8 cellular contexts compared by ENCODE assay signal in genomic region chrX:10111364-10112148, GRCh38. TPM values are rescaled to one million over a fixed set of nuclear protein-coding genes. Genes with fewer than 3 reads are reported as not detected.
DNase-seq lines count a peak whose midpoint lies in the region; ATAC-seq and TF ChIP-seq lines count a peak whose summit lies in the region.

No MANE protein-coding gene starts in this region.

- H3K4me3 ChIP-seq in OCI-LY3 (ENCODE audit: low read length), result no peak overlapping the region

- H3K9ac ChIP-seq in OCI-LY3 (ENCODE audit: low read length), result no peak overlapping the region

- H3K4me2 ChIP-seq in OCI-LY3 (ENCODE audit: low read length), result peak overlapping the region; percentile 51

- ATAC-seq in GM19395 (IDR thresholded peaks at IDR 0.05; ENCODE audit: unreplicated experiment), result peak; percentile 57
- ATAC-seq in natural killer cell, result peak in 2 of 3 donors; percentile 37 to 44

- H3K9me3 Mint-ChIP-seq in activated naive CD4-positive, alpha-beta T cell treated with anti-CD3 and anti-CD28 coated beads, Interleukin-2, amount 10 ng/mL, durations not matched to agents 7 days and 5 days, result peaks cover 2% of the 10 kb centered on the region
- no peaks in the 10 kb centered on the region for H3K9me3 Mint-ChIP-seq in natural killer cell

- H3K27ac Mint-ChIP-seq in activated naive CD4-positive, alpha-beta T cell treated with anti-CD3 and anti-CD28 coated beads, Interleukin-2, amount 10 ng/mL, durations not matched to agents 7 days and 5 days, result peak overlapping the region; percentile 98
- H3K27ac Mint-ChIP-seq in natural killer cell, result peak overlapping the region in 1 of 2 donors; percentile 68

- no peaks in the 10 kb centered on the region for H3K36me3 ChIP-seq in OCI-LY3 (replicated peaks; ENCODE audit: low read depth, low read length)

- H2AFZ ChIP-seq in OCI-LY3 (ENCODE audit: low read depth, low read length), result no peak overlapping the region

- DNase-seq in activated naive CD4-positive, alpha-beta T cell treated with anti-CD3 and anti-CD28 coated beads, Interleukin-2, amount 10 ng/mL, durations not matched to agents 7 days and 5 days, result peak; percentile 66
- no peak for DNase-seq in natural killer cell
- no peak for DNase-seq in DMS153 (lab: John Stamatoyannopoulos, UW)
- DNase-seq in cerebellar cortex (ENCODE audit: low spot score), result no peak
- DNase-seq in NCI-H146 treated with DMSO at 0.1 percent for 48 hours (lab: John Stamatoyannopoulos, UW; ENCODE audit: unreplicated experiment), result no peak
- no peak for DNase-seq in kidney glomerular epithelial cell (lab: John Stamatoyannopoulos, UW)

- peaks cover 33% of the 10 kb centered on the region for H3K27me3 ChIP-seq in OCI-LY3 (ENCODE audit: low read depth, low read length)

- H3K27me3 Mint-ChIP-seq in activated naive CD4-positive, alpha-beta T cell treated with anti-CD3 and anti-CD28 coated beads, Interleukin-2, amount 10 ng/mL, durations not matched to agents 7 days and 5 days, result no peaks in the 10 kb centered on the region
- H3K27me3 Mint-ChIP-seq in natural killer cell (ENCODE audit: low read depth in 2 of 2), result no peaks in the 10 kb centered on the region

- H3K4me1 Mint-ChIP-seq in activated naive CD4-positive, alpha-beta T cell treated with anti-CD3 and anti-CD28 coated beads, Interleukin-2, amount 10 ng/mL, durations not matched to agents 7 days and 5 days, result peaks cover 61% of the 10 kb centered on the region
- H3K4me1 Mint-ChIP-seq in natural killer cell, result peaks cover 0 to 15% of the 10 kb centered on the region in 2 donors

- H3K79me2 ChIP-seq in OCI-LY3 (ENCODE audit: low read length), result no peaks in the 10 kb centered on the region

- CTCF ChIA-PET in activated naive CD4-positive, alpha-beta T cell treated with anti-CD3 and anti-CD28 coated beads, Interleukin-2, amount 10 ng/mL, durations not matched to agents 7 days and 5 days (lab: Charles Lee), result interaction anchor here (1.0 to 2.8 kb wide), 8 partner anchors 13 to 114 kb away, joined by 3 to 12 read pairs (median 4); no protein-coding TSS in a partner anchor

- H3K27ac ChIP-seq in OCI-LY3 (ENCODE audit: low read length), result no peak overlapping the region

- H3K4me3 Mint-ChIP-seq in activated naive CD4-positive, alpha-beta T cell treated with anti-CD3 and anti-CD28 coated beads, Interleukin-2, amount 10 ng/mL, durations not matched to agents 7 days and 5 days, result peak overlapping the region; percentile 48
- H3K4me3 Mint-ChIP-seq in natural killer cell, result no peak overlapping the region

- peaks cover 41% of the 10 kb centered on the region for H3K36me3 Mint-ChIP-seq in activated naive CD4-positive, alpha-beta T cell treated with anti-CD3 and anti-CD28 coated beads, Interleukin-2, amount 10 ng/mL, durations not matched to agents 7 days and 5 days
- H3K36me3 Mint-ChIP-seq in natural killer cell, result no peaks in the 10 kb centered on the region

- H4K20me1 ChIP-seq in OCI-LY3 (ENCODE audit: insufficient read depth, low read length), result no peaks in the 10 kb centered on the region; the same call in 1 of the 2 replicates

- no peak for TF ChIP-seq CTCF in OCI-LY3 (IDR thresholded peaks at IDR 0.05; ENCODE audit: low read depth, low read length)
- TF ChIP-seq CTCF in natural killer cell (IDR thresholded peaks at IDR 0.05), result no peak

- no peaks in the 10 kb centered on the region for H3K9me3 ChIP-seq in OCI-LY3 (ENCODE audit: insufficient read depth, low read length)

- peaks cover 27% of the 10 kb centered on the region for H3K4me1 ChIP-seq in OCI-LY3 (ENCODE audit: low read length)

- intact Hi-C loops in natural killer cell (cut with micrococcal nuclease), result loop anchor here (10.0 kb wide), 1 partner anchor 1297 kb away; no protein-coding TSS in a partner anchor

RNA-seq across cellular contexts. Expression of gene CLCN4, which starts 45.2 kb away (rescaled TPM):
- total RNA-seq in natural killer cell, result under 1 TPM; 0.05 to 0.66 (median 0.23) TPM
